ENCODE assay signal across 9 cellular contexts in the genomic region with DNA sequence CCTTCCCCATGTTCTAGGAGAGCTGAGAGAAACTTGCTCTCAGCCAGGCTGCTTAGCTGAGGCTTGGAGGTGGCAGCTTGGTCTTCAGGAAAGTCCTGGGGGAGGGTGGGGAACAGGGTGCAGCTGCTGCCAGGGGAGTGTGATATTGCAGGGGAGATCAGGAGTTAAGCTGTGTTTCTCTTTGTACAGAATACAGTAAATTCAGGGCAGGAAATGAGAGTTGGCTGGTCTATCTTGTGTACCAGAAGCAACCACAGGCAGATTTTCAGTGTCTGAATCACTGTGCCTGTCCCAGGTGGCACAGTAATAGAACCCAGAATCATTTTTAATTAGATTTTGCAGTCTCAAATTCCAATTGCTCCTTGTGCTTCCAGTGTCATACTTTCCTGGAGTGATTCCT.
DNase-seq lines count a peak whose midpoint lies in the region; ATAC-seq lines count a peak whose summit lies in the region.
"Had no signal": no experiment of that assay in that cellular context is flagged by ENCODE, and none has a peak within 500 bp of the region (broad histone marks: within the 10 kb centered on the region; RNA-seq: fewer than 3 reads in every experiment).

No MANE protein-coding gene starts in this region.

- POLR2A ChIA-PET in T-cell (lab: Charles Lee), result interaction anchor here in 1 of 2 donors (0.6 to 0.9 kb wide), 2 partner anchors 9 to 15 kb away, joined by 3 read pairs; no protein-coding TSS in a partner anchor

- peaks cover 77% of the 10 kb centered on the region for H3K4me1 Mint-ChIP-seq in activated CD8-positive, alpha-beta memory T cell treated with anti-CD3 and anti-CD28 coated beads, Interleukin-2, amount 10 ng/mL, durations not matched to agents 7 days and 5 days
- H3K4me1 Mint-ChIP-seq in T-cell, result peaks cover 87 to 90% (median 87%) of the 10 kb centered on the region in 3 donors
- H3K4me1 Mint-ChIP-seq in stimulated activated naive B cell treated with anti-CD40 and anti-IgM and Interleukin-4, amounts not matched to agents 10 μg/mL and 1 μg/mL and 100 μg/mL, for 72 hours, result peaks cover 31 to 41% of the 10 kb centered on the region in 2 donors

- H3K27ac Mint-ChIP-seq in activated CD8-positive, alpha-beta memory T cell treated with anti-CD3 and anti-CD28 coated beads, Interleukin-2, amount 10 ng/mL, durations not matched to agents 7 days and 5 days, result peak overlapping the region; percentile 83
- peak overlapping the region; percentile 91 to 97 for H3K27ac Mint-ChIP-seq in T-cell
- H3K27ac Mint-ChIP-seq in stimulated activated naive B cell treated with anti-CD40 and anti-IgM and Interleukin-4, amounts not matched to agents 10 μg/mL and 1 μg/mL and 100 μg/mL, for 72 hours, result no peak overlapping the region
- H3K27ac Mint-ChIP-seq: type B pancreatic cell had no signal

- H3K36me3 Mint-ChIP-seq in activated CD8-positive, alpha-beta memory T cell treated with anti-CD3 and anti-CD28 coated beads, Interleukin-2, amount 10 ng/mL, durations not matched to agents 7 days and 5 days, result peaks cover 35% of the 10 kb centered on the region
- H3K36me3 Mint-ChIP-seq in T-cell, result peaks cover 2% of the 10 kb centered on the region
- H3K36me3 Mint-ChIP-seq in stimulated activated naive B cell treated with anti-CD40 and anti-IgM and Interleukin-4, amounts not matched to agents 10 μg/mL and 1 μg/mL and 100 μg/mL, for 72 hours, result peaks cover 6 to 19% of the 10 kb centered on the region in 2 donors
- H3K36me3 Mint-ChIP-seq: type B pancreatic cell had no signal

- peak overlapping the region; percentile 61 for H3K4me3 Mint-ChIP-seq in activated CD8-positive, alpha-beta memory T cell treated with anti-CD3 and anti-CD28 coated beads, Interleukin-2, amount 10 ng/mL, durations not matched to agents 7 days and 5 days
- peak overlapping the region; percentile 17 to 76 (median 57) for H3K4me3 Mint-ChIP-seq in T-cell
- no peak overlapping the region for H3K4me3 Mint-ChIP-seq in stimulated activated naive B cell treated with anti-CD40 and anti-IgM and Interleukin-4, amounts not matched to agents 10 μg/mL and 1 μg/mL and 100 μg/mL, for 72 hours
- H3K4me3 Mint-ChIP-seq: type B pancreatic cell had no signal

- CTCF ChIA-PET in activated CD8-positive, alpha-beta memory T cell treated with anti-CD3 and anti-CD28 coated beads, Interleukin-2, amount 10 ng/mL, durations not matched to agents 7 days and 5 days (lab: Charles Lee), result interaction anchor here (0.7 to 7.4 kb wide), 13 partner anchors 10 to 263 kb away, joined by 3 to 314 read pairs (median 24); no protein-coding TSS in a partner anchor
- CTCF ChIA-PET in T-cell (lab: Charles Lee), result interaction anchor here (0.6 to 7.4 kb wide), 18 partner anchors 8 to 412 kb away, joined by 3 to 161 read pairs (median 12); no protein-coding TSS in a partner anchor

- peak; percentile 60 for ATAC-seq in activated CD8-positive, alpha-beta memory T cell treated with anti-CD3 and anti-CD28 coated beads, Interleukin-2, amount 10 ng/mL, durations not matched to agents 7 days and 5 days
- ATAC-seq in HG02884 (IDR thresholded peaks at IDR 0.05; ENCODE audit: unreplicated experiment), result peak; percentile 43
- peak; percentile 57 to 70 (median 64) for ATAC-seq in T-cell (replicated peaks in 1 of 4)
- peak; percentile 46 to 50 for ATAC-seq in stimulated activated naive B cell treated with anti-CD40 and anti-IgM and Interleukin-4, amounts not matched to agents 10 μg/mL and 1 μg/mL and 100 μg/mL, for 72 hours (replicated peaks)

- H3K27me3 Mint-ChIP-seq in activated CD8-positive, alpha-beta memory T cell treated with anti-CD3 and anti-CD28 coated beads, Interleukin-2, amount 10 ng/mL, durations not matched to agents 7 days and 5 days, result no peaks in the 10 kb centered on the region
- no peaks in the 10 kb centered on the region for H3K27me3 Mint-ChIP-seq in T-cell
- no peaks in the 10 kb centered on the region for H3K27me3 Mint-ChIP-seq in stimulated activated naive B cell treated with anti-CD40 and anti-IgM and Interleukin-4, amounts not matched to agents 10 μg/mL and 1 μg/mL and 100 μg/mL, for 72 hours
- H3K27me3 Mint-ChIP-seq: type B pancreatic cell had no signal

- DNase-seq in activated CD8-positive, alpha-beta memory T cell treated with anti-CD3 and anti-CD28 coated beads, Interleukin-2, amount 10 ng/mL, durations not matched to agents 7 days and 5 days, result peak; percentile 66
- no peak for DNase-seq in activated CD8-positive, alpha-beta memory T cell treated with anti-CD3 and anti-CD28 coated beads, Interleukin-2, amount 50 U/mL, for 48 hours
- DNase-seq in T-cell (peak in 3 of 34 experiments; percentile 20 to 34 (median 23)), NCI-H187 treated with DMSO at 0.1 percent for 48 hours (lab: John Stamatoyannopoulos, UW) (no peak), C1 segment of cervical spinal cord (lab: John Stamatoyannopoulos, UW) (no peak), HCEC 1CT (no peak)
- DNase-seq in stimulated activated naive B cell treated with anti-CD40 and anti-IgM and Interleukin-4, amounts not matched to agents 10 μg/mL and 1 μg/mL and 100 μg/mL, for 72 hours, result no peak

- no peaks in the 10 kb centered on the region for H3K9me3 Mint-ChIP-seq in activated CD8-positive, alpha-beta memory T cell treated with anti-CD3 and anti-CD28 coated beads, Interleukin-2, amount 10 ng/mL, durations not matched to agents 7 days and 5 days (ENCODE audit: low read depth)
- no peaks in the 10 kb centered on the region for H3K9me3 Mint-ChIP-seq in T-cell
- H3K9me3 Mint-ChIP-seq in stimulated activated naive B cell treated with anti-CD40 and anti-IgM and Interleukin-4, amounts not matched to agents 10 μg/mL and 1 μg/mL and 100 μg/mL, for 72 hours, result no peaks in the 10 kb centered on the region
- H3K9me3 Mint-ChIP-seq: type B pancreatic cell had no signal

Comparison
In these comparisons a context has a peak if more than half of its experiments do, and no peak if none do; other contexts are left out.
1. H3K4me3 Mint-ChIP-seq: peak in activated CD8-positive, alpha-beta memory T cell treated with anti-CD3 and anti-CD28 coated beads, Interleukin-2, amount 10 ng/mL, durations not matched to agents 7 days and 5 days (single experiment) and T-cell (3 of 3); none in stimulated activated naive B cell treated with anti-CD40 and anti-IgM and Interleukin-4, amounts not matched to agents 10 μg/mL and 1 μg/mL and 100 μg/mL, for 72 hours (0 of 2).
2. Peak in every context shown above with its lines, with median percentiles within 50 percentile points of each other: ATAC-seq.